21 cellular contexts compared by ENCODE assay signal in genomic region chr10:95536894-95537542, GRCh38. TPM values are rescaled to one million over a fixed set of nuclear protein-coding genes. Genes with fewer than 3 reads are reported as not detected.
DNase-seq lines count a peak whose midpoint lies in the region; ATAC-seq and TF ChIP-seq lines count a peak whose summit lies in the region.
"Had no signal": no experiment of that assay in that cellular context is flagged by ENCODE, and none has a peak within 500 bp of the region (broad histone marks: within the 10 kb centered on the region; RNA-seq: fewer than 3 reads in every experiment).

No MANE protein-coding gene starts in this region.

- H3K9me3 ChIP-seq in Panc1 (ENCODE audit: control insufficient read depth, insufficient read depth, low read depth, low read length) (no peaks in the 10 kb centered on the region), transverse colon (no peaks in the 10 kb centered on the region)
- H3K9me3 ChIP-seq: Peyer's patch, thyroid gland had no signal

- 85 to 86% methylated on average over 5 to 8 of the region's 8 CpGs for WGBS in transverse colon (ENCODE audit: low coverage in 1 of 2), 2 donors

- H3K9me3 Mint-ChIP-seq in endothelial cell (ENCODE audit: unreplicated experiment) (no peaks in the 10 kb centered on the region), mesothelial cell of epicardium (no peaks in the 10 kb centered on the region)
- H3K9me3 Mint-ChIP-seq: activated CD4-positive, alpha-beta T cell treated with anti-CD3 and anti-CD28 coated beads, Interleukin-2, amount 10 ng/mL, durations not matched to agents 24 days and 14 days; CD8-positive, alpha-beta T cell; natural killer cell had no signal

- DNase-seq in Panc1 (ENCODE audit: low read depth, low spot score): no peak
- no peak for DNase-seq in endothelial cell (ENCODE audit: low spot score)
- DNase-seq in mesothelial cell of epicardium (ENCODE audit: low spot score in 2 of 2, unreplicated experiment in 2 of 2): no peak
- DNase-seq in transverse colon: no peak
- no peak for DNase-seq in H4 (ENCODE audit: low spot score)
- DNase-seq: activated CD4-positive, alpha-beta T cell treated with anti-CD3 and anti-CD28 coated beads, Interleukin-2, amount 10 ng/mL, durations not matched to agents 24 days and 14 days; activated CD8-positive, alpha-beta memory T cell treated with anti-CD3 and anti-CD28 coated beads, Interleukin-2, amount 50 U/mL, for 48 hours; amniotic stem cell; CD8-positive, alpha-beta T cell; cerebellar nuclear complex; DMS79 treated with DMSO at 0.1 percent for 48 hours; Karpas-422; natural killer cell; NCI-H1417; NCI-H748 treated with DMSO at 0.1 percent for 48 hours; Peyer's patch; posterior cingulate gyrus; thyroid gland had no signal

- CTCF ChIA-PET in Panc1 (lab: Charles Lee): no interaction called here

- H3K4me1 Mint-ChIP-seq in endothelial cell (ENCODE audit: unreplicated experiment): peaks cover 86% of the 10 kb centered on the region
- peaks cover 27% of the 10 kb centered on the region for H3K4me1 Mint-ChIP-seq in mesothelial cell of epicardium
- H3K4me1 Mint-ChIP-seq: activated CD4-positive, alpha-beta T cell treated with anti-CD3 and anti-CD28 coated beads, Interleukin-2, amount 10 ng/mL, durations not matched to agents 24 days and 14 days had no signal

- TF ChIP-seq POLR2A in transverse colon (IDR thresholded peaks at IDR 0.05): no peak

- H3K27me3 ChIP-seq in Panc1 (ENCODE audit: control insufficient read depth, insufficient read depth, low read length) (no peaks in the 10 kb centered on the region), transverse colon (no peaks in the 10 kb centered on the region)
- H3K27me3 ChIP-seq: foreskin keratinocyte, Peyer's patch, thyroid gland had no signal

- peak overlapping the region; percentile 22 for H3K4me3 Mint-ChIP-seq in endothelial cell (ENCODE audit: unreplicated experiment)
- no peak overlapping the region for H3K4me3 Mint-ChIP-seq in mesothelial cell of epicardium
- H3K4me3 Mint-ChIP-seq: activated CD4-positive, alpha-beta T cell treated with anti-CD3 and anti-CD28 coated beads, Interleukin-2, amount 10 ng/mL, durations not matched to agents 24 days and 14 days; CD8-positive, alpha-beta T cell; natural killer cell had no signal

- H3K27me3 Mint-ChIP-seq in endothelial cell (ENCODE audit: unreplicated experiment) (peaks cover 16% of the 10 kb centered on the region), mesothelial cell of epicardium (ENCODE audit: low read depth) (no peaks in the 10 kb centered on the region)
- H3K27me3 Mint-ChIP-seq: activated CD4-positive, alpha-beta T cell treated with anti-CD3 and anti-CD28 coated beads, Interleukin-2, amount 10 ng/mL, durations not matched to agents 24 days and 14 days had no signal

- BruUV-seq in Panc1 (replicated peaks; lab: Mats Ljungman, UMichigan): no TSS peak

- H3K27ac Mint-ChIP-seq in endothelial cell (ENCODE audit: unreplicated experiment): peak overlapping the region; percentile 11
- peak overlapping the region; percentile 71 for H3K27ac Mint-ChIP-seq in mesothelial cell of epicardium
- H3K27ac Mint-ChIP-seq: activated CD4-positive, alpha-beta T cell treated with anti-CD3 and anti-CD28 coated beads, Interleukin-2, amount 10 ng/mL, durations not matched to agents 24 days and 14 days; CD8-positive, alpha-beta T cell; natural killer cell had no signal

- TF ChIP-seq CTCF in Panc1 (IDR thresholded peaks at IDR 0.05): no peak
- no peak for TF ChIP-seq CTCF in endothelial cell (IDR thresholded peaks at IDR 0.05; ENCODE audit: unreplicated experiment)
- no peak for TF ChIP-seq CTCF in mesothelial cell of epicardium (IDR thresholded peaks at IDR 0.05; ENCODE audit: unreplicated experiment)
- no peak for TF ChIP-seq CTCF in transverse colon (IDR thresholded peaks at IDR 0.05)

- H3K4me1 ChIP-seq in Panc1 (ENCODE audit: control insufficient read depth, insufficient read depth, low read length) (peaks cover 14% of the 10 kb centered on the region), transverse colon (peaks cover 21 to 75% (median 40%) of the 10 kb centered on the region in 4 donors)
- H3K4me1 ChIP-seq: foreskin keratinocyte, thyroid gland had no signal

- in situ Hi-C loops in Panc1 (cut with HindIII; ENCODE audit: low pct_unique_long_range_greater_than_20kb, low sequenced_read_pairs): no loop called here
- in situ Hi-C loops in transverse colon (cut with MboI; ENCODE audit: low pct_ligation_motif_present in 1 of 4, low pct_unique_long_range_greater_than_20kb in 1 of 4, low sequenced_read_pairs in 3 of 4): no loop called here

- intact Hi-C loops in Panc1 (cut with micrococcal nuclease; ENCODE audit: unreplicated experiment): no loop called here
- intact Hi-C loops in transverse colon (cut with DNase I; ENCODE audit: low total_unique reads): no loop called here

- H3K36me3 Mint-ChIP-seq in endothelial cell (ENCODE audit: low read depth, unreplicated experiment) (peaks cover 6% of the 10 kb centered on the region), mesothelial cell of epicardium (no peaks in the 10 kb centered on the region)
- H3K36me3 Mint-ChIP-seq: CD8-positive, alpha-beta T cell; natural killer cell had no signal

- TF ChIP-seq EP300 in transverse colon (IDR thresholded peaks at IDR 0.05; ENCODE audit: low read depth): no peak

- POLR2A ChIA-PET in Panc1 (lab: Charles Lee): no interaction called here

- H3K27ac ChIP-seq in Panc1 (ENCODE audit: low read length) (peak overlapping the region; percentile 56; the same call in 1 of the 2 replicates), transverse colon (peak overlapping the region; percentile 74 to 94 (median 83))
- H3K27ac ChIP-seq: foreskin keratinocyte, thyroid gland had no signal

- ATAC-seq in Panc1 (no peak), GM18519 (IDR thresholded peaks at IDR 0.05; ENCODE audit: low FRiP score, unreplicated experiment) (no peak), GM21447 (IDR thresholded peaks at IDR 0.05; ENCODE audit: unreplicated experiment) (no peak)
- ATAC-seq: CD8-positive, alpha-beta T cell; natural killer cell had no signal

- H3K4me3 ChIP-seq in Panc1 (ENCODE audit: low read depth in 2 of 2, low read length in 2 of 2) (no peak overlapping the region), transverse colon (no peak overlapping the region)
- H3K4me3 ChIP-seq: Peyer's patch, thyroid gland had no signal

- no peaks in the 10 kb centered on the region for H3K36me3 ChIP-seq in Panc1 (ENCODE audit: control insufficient read depth, insufficient read depth, low read length)
- H3K36me3 ChIP-seq in transverse colon: no peaks in the 10 kb centered on the region
- H3K36me3 ChIP-seq: Peyer's patch, thyroid gland had no signal

RNA-seq across cellular contexts. Expression of gene SORBS1, which starts 24.2 kb away (rescaled TPM):
- total RNA-seq in Panc1 (2021; ENCODE audit: unreplicated experiment) (29.4 TPM), endothelial cell (ENCODE audit: unreplicated experiment) (103 TPM), mesothelial cell of epicardium (21.5 to 25.1 TPM (median 24.9 TPM) in 3 replicates), transverse colon (100 to 1,000 TPM in 3 of 4 donors, 10 to 100 TPM in 1; 92.2 to 308 (median 150) TPM)
- 18.4 TPM for polyA plus RNA-seq in Panc1 (2012; ENCODE audit: insufficient read length)
- 1.4 and 4.0 TPM in 2 replicates for total RNA-seq in H4 (2014; rRNA removed; shearing (Covaris generic))
